ENCODE assay signal across 10 cellular contexts in genomic region chr14:69481815-69482568, GRCh38. TPM values are rescaled to one million over a fixed set of nuclear protein-coding genes. Genes with fewer than 3 reads are reported as not detected.
DNase-seq lines count a peak whose midpoint lies in the region; ATAC-seq and FAIRE-seq lines count a peak whose summit lies in the region.
"Had no signal": no experiment of that assay in that cellular context is flagged by ENCODE, and none has a peak within 500 bp of the region (broad histone marks: within the 10 kb centered on the region; RNA-seq: fewer than 3 reads in every experiment).

No MANE protein-coding gene starts in this region.

- ATAC-seq in GM18909 (IDR thresholded peaks at IDR 0.05; ENCODE audit: poor library complexity, unreplicated experiment) (peak; percentile 96), HG02588 (IDR thresholded peaks at IDR 0.05; ENCODE audit: unreplicated experiment) (peak; percentile 78)
- ATAC-seq: activated T-cell treated with anti-CD3 and anti-CD28 coated beads, Interleukin-2, amount 50 U/mL, for 72 hours had no signal

- DNase-seq in HTR-8/SVneo (ENCODE audit: insufficient read length, low spot score) (no peak), myocyte (ENCODE audit: low read depth) (peak; percentile 34), EL (no peak), foreskin melanocyte (no peak)
- no peak for DNase-seq in activated CD4-positive, alpha-beta T cell treated with anti-CD3 and anti-CD28 coated beads, Interleukin-2, amount 50 U/mL, for 4 hours
- DNase-seq: activated T-cell treated with anti-CD3 and anti-CD28 coated beads, Interleukin-2, amount 50 U/mL, for 72 hours; stimulated activated CD4-positive, alpha-beta T cell treated with anti-CD3 and anti-CD28 coated beads, Interleukin-1b, Interleukin-23, amount 100 ng/mL, for 48 hours had no signal

- FAIRE-seq in HTR-8/SVneo (lab: Jason Lieb, UNC): peak; percentile 93

RNA-seq across cellular contexts. Expression of gene PLEKHD1, which starts 2.5 kb away (rescaled TPM):
- total RNA-seq in myocyte: 1.1 and 2.3 TPM in 2 replicates
- 0.38 TPM for polyA plus RNA-seq in myocyte (2012)
- total RNA-seq: RPMI7951 had no signal
